9 cellular contexts compared by ENCODE assay signal in the genomic region with DNA sequence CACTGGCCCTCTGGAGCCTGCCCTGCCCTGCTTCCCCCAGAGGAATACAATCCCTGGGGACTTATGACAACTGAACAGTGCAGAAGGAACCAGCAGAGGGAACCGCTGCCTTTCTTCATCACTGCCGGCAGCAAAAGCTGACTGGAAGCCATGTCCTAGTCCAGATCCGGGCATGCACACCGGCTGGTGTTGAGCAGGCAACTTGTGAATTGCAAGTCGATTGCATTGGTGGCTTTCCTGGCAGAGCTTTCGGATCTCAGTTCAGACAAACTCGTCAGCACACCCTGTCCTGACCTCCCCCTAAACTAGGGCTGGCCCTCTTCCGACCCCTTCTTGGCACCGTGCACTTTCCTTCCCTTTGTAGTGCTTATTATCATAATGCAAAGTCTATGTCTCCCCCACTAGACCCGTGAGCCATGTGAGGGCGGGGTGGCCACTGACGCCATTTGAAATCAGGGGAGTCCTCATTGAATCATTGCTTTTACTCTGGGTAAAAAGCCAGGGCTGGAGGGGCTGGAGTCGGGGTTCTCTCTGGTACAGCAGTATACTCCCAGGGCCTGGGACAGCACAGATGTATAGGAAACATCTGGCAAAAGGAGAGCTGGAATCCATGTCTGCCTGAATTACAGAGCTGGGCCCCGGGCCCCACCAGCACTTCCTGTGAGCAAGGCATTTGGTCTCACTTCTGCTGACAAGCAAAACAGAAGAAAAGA. TPM values are rescaled to one million over a fixed set of nuclear protein-coding genes. Genes with fewer than 3 reads are reported as not detected.
DNase-seq lines count a peak whose midpoint lies in the region; ATAC-seq and TF ChIP-seq lines count a peak whose summit lies in the region.
"Had no signal": no experiment of that assay in that cellular context is flagged by ENCODE, and none has a peak within 500 bp of the region (broad histone marks: within the 10 kb centered on the region; RNA-seq: fewer than 3 reads in every experiment).

No MANE protein-coding gene starts in this region.

- TF ChIP-seq CTCF in CD14-positive monocyte (IDR thresholded peaks at IDR 0.05) (peak; percentile 52), GM12872 (IDR thresholded peaks at IDR 0.05; ENCODE audit: insufficient read depth, low read depth, low read length) (peak; percentile 36; the same call in 2 of the 3 replicates), astrocyte of the spinal cord (IDR thresholded peaks at IDR 0.05; ENCODE audit: low read depth, low read length) (peak; percentile 25)

- H3K4me1 Mint-ChIP-seq in CD14-positive monocyte = peaks cover 35% of the 10 kb centered on the region

- peaks cover 0 to 17% (median 6%) of the 10 kb centered on the region in 7 donors for H3K9me3 Mint-ChIP-seq in CD14-positive monocyte

- intact Hi-C loops in CD14-positive monocyte (cut with micrococcal nuclease) = loop anchor here (10.0 kb wide), 2 partner anchors 130 to 160 kb away; a partner anchor contains a TSS

- peak; percentile 62 for DNase-seq in CD14-positive monocyte (ENCODE audit: low spot score)
- DNase-seq in NOMO-1 treated with DMSO at 0.1 percent for 48 hours (lab: John Stamatoyannopoulos, UW; ENCODE audit: unreplicated experiment) = peak; percentile 51
- peak; percentile 23 for DNase-seq in astrocyte of the spinal cord (ENCODE audit: low read depth, low spot score)
- DNase-seq in lung microvascular endothelial cell (ENCODE audit: low read depth in 2 of 2) = peak; percentile 65 to 79
- DNase-seq in NK-92 (lab: John Stamatoyannopoulos, UW; ENCODE audit: unreplicated experiment) = no peak
- DNase-seq in NCI-H774 (lab: John Stamatoyannopoulos, UW) = no peak

- H3K27ac Mint-ChIP-seq in CD14-positive monocyte = peak overlapping the region; percentile 84 to 97 (median 90)

- H3K36me3 Mint-ChIP-seq in CD14-positive monocyte = peaks cover 10 to 26% of the 10 kb centered on the region in 2 donors

- no peak overlapping the region for H3K4me3 ChIP-seq in astrocyte of the spinal cord (ENCODE audit: low read depth, low read length)
- H3K4me3 ChIP-seq: SJSA1 had no signal

- ATAC-seq in GM21576 (IDR thresholded peaks at IDR 0.05; ENCODE audit: unreplicated experiment) = no peak

- H3K27me3 Mint-ChIP-seq in CD14-positive monocyte (ENCODE audit: low read depth in 3 of 3) = peaks cover 0 to 34% (median 0%) of the 10 kb centered on the region in 3 donors

- H3K4me3 Mint-ChIP-seq in CD14-positive monocyte = peak overlapping the region; percentile 86 to 95

- in situ Hi-C loops in astrocyte of the spinal cord (cut with HindIII; ENCODE audit: low sequenced_read_pairs) = no loop called here

RNA-seq across cellular contexts. Expression of a gene that starts 1.8 kb away (rescaled TPM):
- polyA plus RNA-seq in CD14-positive monocyte = 10 to 100 TPM; 51.5 to 64.4 TPM
- total RNA-seq in lung microvascular endothelial cell = 2.8 and 5.2 TPM in 2 replicates

RNA-seq across cellular contexts. Expression of a gene that starts 10.5 kb away (rescaled TPM):
- polyA plus RNA-seq in CD14-positive monocyte = 10 to 100 TPM; 46.7 to 47.9 TPM
- 41.3 and 43.2 TPM in 2 replicates for total RNA-seq in lung microvascular endothelial cell

RNA-seq across cellular contexts. Expression of a gene that starts 19.8 kb away (rescaled TPM):
- under 1 TPM in 1 of 2 donors, not detected in 1; 0.14 TPM for polyA plus RNA-seq in CD14-positive monocyte
- 0.22 and 0.99 TPM in 2 replicates for total RNA-seq in lung microvascular endothelial cell
- total RNA-seq: SJSA1 had no signal

RNA-seq across cellular contexts. Expression of a gene that starts 20.1 kb away (rescaled TPM):
- 1 to 10 TPM; 2.7 to 3.8 TPM for polyA plus RNA-seq in CD14-positive monocyte
- total RNA-seq in lung microvascular endothelial cell = 13.9 and 35.9 TPM in 2 replicates

RNA-seq across cellular contexts. Expression of a gene that starts 38.3 kb away (rescaled TPM):
- polyA plus RNA-seq in CD14-positive monocyte = not detected
- under 0.01 TPM in 2 replicates for total RNA-seq in lung microvascular endothelial cell

Comparison
In these comparisons a context has a peak if more than half of its experiments do, and no peak if none do; other contexts are left out.
1. DNase-seq: peak in CD14-positive monocyte (single experiment), NOMO-1 treated with DMSO at 0.1 percent for 48 hours (single experiment), astrocyte of the spinal cord (single experiment) and lung microvascular endothelial cell (2 of 2); none in NK-92 (single experiment) and NCI-H774 (single experiment).
2. Peak in every context shown above with its lines, with median percentiles within 50 percentile points of each other: CTCF ChIP-seq.